Comparison of ENCODE assay signal across 1 cellular context in genomic region chr22:22784249-22785039, GRCh38.
TF ChIP-seq lines count a peak whose summit lies in the region.

No MANE protein-coding gene starts in this region.

TF ChIP-seq in H1, 55 proteins besides CTCF, POLR2A, EP300 and RAD21:
- TF ChIP-seq KDM5A (IDR thresholded peaks at IDR 0.05; ENCODE audit: low read length), result no peak
- no peak for TF ChIP-seq SIN3A (conservative IDR thresholded peaks at IDR 0.05 in 1 of 2, IDR thresholded peaks at IDR 0.05 in 1 of 2; ENCODE audit: low read depth in 1 of 2, low read length in 2 of 2)
- TF ChIP-seq ATF2 (IDR thresholded peaks at IDR 0.05; ENCODE audit: low read length), result no peak
- no peak for TF ChIP-seq BRCA1 (IDR thresholded peaks at IDR 0.05; ENCODE audit: low read depth, low read length)
- TF ChIP-seq TAF7 (optimal IDR thresholded peaks at IDR 0.05; ENCODE audit: borderline replicate concordance, low read depth, low read length), result no peak
- TF ChIP-seq RNF2 (IDR thresholded peaks at IDR 0.05; ENCODE audit: borderline replicate concordance, low read depth, low read length, missing control alignments, poor library complexity, severe bottlenecking), result no peak
